ENCODE assay signal across 30 cellular contexts in genomic region chr4:95981591-95981990, GRCh38.
"Had no signal": no experiment of that assay in that cellular context is flagged by ENCODE, and none has a peak within 500 bp of the region (broad histone marks: within the 10 kb centered on the region; RNA-seq: fewer than 3 reads in every experiment).

No MANE protein-coding gene starts in this region.

- H3K27me3 Mint-ChIP-seq: stimulated activated naive B cell treated with anti-CD40 and anti-IgM and Interleukin-4, amounts not matched to agents 10 μg/mL and 1 μg/mL and 100 μg/mL, for 72 hours had no signal

- H3K36me3 Mint-ChIP-seq: naive thymus-derived CD8-positive, alpha-beta T cell; stimulated activated naive B cell treated with anti-CD40 and anti-IgM and Interleukin-4, amounts not matched to agents 10 μg/mL and 1 μg/mL and 100 μg/mL, for 72 hours had no signal

- H3K4me3 ChIP-seq: heart right ventricle, hepatocyte, lower lobe of right lung, ovary, prostate gland, skin epidermis, stomach, testis, thyroid gland, transverse colon, upper lobe of left lung, uterus had no signal

- H3K4me1 Mint-ChIP-seq: nephron; stimulated activated naive B cell treated with anti-CD40 and anti-IgM and Interleukin-4, amounts not matched to agents 10 μg/mL and 1 μg/mL and 100 μg/mL, for 72 hours had no signal

- H3K36me3 ChIP-seq: heart right ventricle, lower lobe of right lung, neutrophil, ovary, prostate gland, stomach, thyroid gland, transverse colon, upper lobe of left lung, uterus had no signal

- H3K27me3 ChIP-seq: heart right ventricle, hepatocyte, neutrophil, ovary, stomach, testis, thyroid gland, transverse colon, upper lobe of left lung, uterus had no signal

- DNase-seq: islet precursor cell; lower lobe of right lung; mammary epithelial cell; mesenchymal stem cell; naive thymus-derived CD8-positive, alpha-beta T cell; occipital lobe; ovary; retina; right cardiac atrium; stimulated activated CD4-positive, alpha-beta T cell treated with anti-CD3 and anti-CD28 coated beads, Interleukin-12 subunit alpha, Interleukin-12 subunit beta, amount 100 ng/mL, for 4 hours; stimulated activated CD4-positive, alpha-beta T cell treated with anti-CD3 and anti-CD28 coated beads, Interleukin-15, amount 100 ng/mL, for 24 hours; stimulated activated CD4-positive, alpha-beta T cell treated with anti-CD3 and anti-CD28 coated beads, Interleukin-2, amount 100 ng/mL, for 24 hours; stimulated activated CD4-positive, alpha-beta T cell treated with anti-CD3 and anti-CD28 coated beads, Interleukin-4, amount 100 ng/mL, for 1 hour; stimulated activated naive B cell treated with anti-CD40 and anti-IgM and Interleukin-4, amounts not matched to agents 10 μg/mL and 1 μg/mL and 100 μg/mL, for 72 hours; stimulated activated naive CD8-positive, alpha-beta T cell treated with anti-CD3 and anti-CD28 coated beads, Interleukin-15, Interleukin-2, amounts not matched to agents 100 U/mL and 50 U/mL, for 24 hours; stomach; testis; thyroid gland; transverse colon; uterus had no signal

- H3K9me3 ChIP-seq: lower lobe of right lung, neutrophil, ovary, prostate gland, testis, thyroid gland, transverse colon, uterus had no signal

- H3K27ac Mint-ChIP-seq: naive thymus-derived CD8-positive, alpha-beta T cell; nephron; stimulated activated naive B cell treated with anti-CD40 and anti-IgM and Interleukin-4, amounts not matched to agents 10 μg/mL and 1 μg/mL and 100 μg/mL, for 72 hours had no signal

- ATAC-seq: left lobe of liver; naive thymus-derived CD8-positive, alpha-beta T cell; sciatic nerve; stimulated activated naive B cell treated with anti-CD40 and anti-IgM and Interleukin-4, amounts not matched to agents 10 μg/mL and 1 μg/mL and 100 μg/mL, for 72 hours; stimulated activated naive CD8-positive, alpha-beta T cell treated with anti-CD3 and anti-CD28 coated beads, Interleukin-15, Interleukin-2, amounts not matched to agents 100 U/mL and 50 U/mL, for 24 hours had no signal

- H3K4me1 ChIP-seq: lower lobe of right lung, prostate gland, stomach, testis, thyroid gland, transverse colon, upper lobe of left lung, uterus had no signal

- H3K4me3 Mint-ChIP-seq: naive thymus-derived CD8-positive, alpha-beta T cell; nephron; neural crest cell; stimulated activated naive B cell treated with anti-CD40 and anti-IgM and Interleukin-4, amounts not matched to agents 10 μg/mL and 1 μg/mL and 100 μg/mL, for 72 hours had no signal

- H3K9me3 Mint-ChIP-seq: nephron had no signal

- H3K27ac ChIP-seq: heart right ventricle, hepatocyte, lower lobe of right lung, neutrophil, ovary, prostate gland, skin epidermis, stomach, testis, thyroid gland, transverse colon, upper lobe of left lung, uterus had no signal
